Comparison of ENCODE assay signal across 19 cellular contexts in genomic region chr20:45821942-45822341, GRCh38. TPM values are rescaled to one million over a fixed set of nuclear protein-coding genes. Genes with fewer than 3 reads are reported as not detected.
DNase-seq lines count a peak whose midpoint lies in the region; ATAC-seq and TF ChIP-seq lines count a peak whose summit lies in the region.
"Had no signal": no experiment of that assay in that cellular context is flagged by ENCODE, and none has a peak within 500 bp of the region (broad histone marks: within the 10 kb centered on the region; RNA-seq: fewer than 3 reads in every experiment).

No MANE protein-coding gene starts in this region.

- ATAC-seq in mucosa of descending colon (peak; percentile 85), HG03457 (IDR thresholded peaks at IDR 0.05; ENCODE audit: unreplicated experiment) (no peak)
- ATAC-seq: Panc1, Right ventricle myocardium inferior had no signal

- 62% methylated on average over 2 of the region's 2 CpGs for WGBS in hepatocyte (ENCODE audit: low lambda C conversion rate, missing lambda C conversion rate)
- WGBS in stomach, 5 donors: 61 to 64% (median 63%) methylated on average over 2 of the region's 2 CpGs

- H3K9me3 ChIP-seq in mucosa of descending colon (no peaks in the 10 kb centered on the region), hepatocyte (ENCODE audit: low read depth) (no peaks in the 10 kb centered on the region), stomach (no peaks in the 10 kb centered on the region)
- H3K9me3 ChIP-seq: A549, Caco-2 had no signal

- H3K79me2 ChIP-seq in hepatocyte: no peaks in the 10 kb centered on the region

- no peaks in the 10 kb centered on the region for H3K36me3 ChIP-seq in mucosa of descending colon (ENCODE audit: low read depth)
- H3K36me3 ChIP-seq in hepatocyte (replicated peaks; ENCODE audit: insufficient read depth, low read depth): no peaks in the 10 kb centered on the region
- H3K36me3 ChIP-seq in stomach: no peaks in the 10 kb centered on the region

- H3K4me1 ChIP-seq in mucosa of descending colon (ENCODE audit: low read depth) (peaks cover 11% of the 10 kb centered on the region), hepatocyte (ENCODE audit: insufficient read depth) (peaks cover 4% of the 10 kb centered on the region), stomach (peaks cover 17 to 53% (median 30%) of the 10 kb centered on the region in 4 donors)

- no peak overlapping the region for H3K4me3 ChIP-seq in mucosa of descending colon
- H3K4me3 ChIP-seq in hepatocyte: no peak overlapping the region
- H3K4me3 ChIP-seq in stomach: no peak overlapping the region
- H3K4me3 ChIP-seq: A549 had no signal

- TF ChIP-seq CTCF in mucosa of descending colon (IDR thresholded peaks at IDR 0.05) (no peak), hepatocyte (IDR thresholded peaks at IDR 0.05; ENCODE audit: poor library complexity) (no peak), stomach (IDR thresholded peaks at IDR 0.05) (no peak)

- H3K4me2 ChIP-seq in hepatocyte: no peak overlapping the region
- H3K4me2 ChIP-seq: A549 had no signal

- H3K27me3 ChIP-seq in hepatocyte: no peaks in the 10 kb centered on the region
- peaks cover 0 to 37% (median 22%) of the 10 kb centered on the region in 3 donors for H3K27me3 ChIP-seq in stomach

- DNase-seq in NCI-H2196 treated with DMSO at 0.1 percent for 48 hours (lab: John Stamatoyannopoulos, UW; ENCODE audit: unreplicated experiment) (peak; percentile 9), NCI-H2196 (lab: John Stamatoyannopoulos, UW; ENCODE audit: unreplicated experiment) (no peak), DMS 273 (lab: John Stamatoyannopoulos, UW; ENCODE audit: unreplicated experiment) (peak; percentile 54), NCI-H146 (lab: John Stamatoyannopoulos, UW) (peak; percentile 25), mucosa of descending colon (peak in 1 of 3 donors; percentile 77), hepatocyte (ENCODE audit: low spot score) (no peak), stomach (no peak)
- DNase-seq: Caco-2, HCEC 1CT, MM.1S, NCI-H2081, NCI-H510A treated with DMSO at 0.1 percent for 48 hours, T-cell had no signal

- no peak overlapping the region for H2AFZ ChIP-seq in hepatocyte

- intact Hi-C loops in mucosa of descending colon (cut with DNase I, micrococcal nuclease): loop anchor here in 1 of 2 donors (10.0 kb wide), 1 partner anchor 113 kb away; the partner anchor contains the start of gene PCIF1
- intact Hi-C loops in stomach (cut with DNase I; ENCODE audit: low total_unique reads): no loop called here

- TF ChIP-seq EP300 in stomach (IDR thresholded peaks at IDR 0.05): no peak

- no peak for TF ChIP-seq POLR2A in stomach (IDR thresholded peaks at IDR 0.05)

- H4K20me1 ChIP-seq in hepatocyte (ENCODE audit: insufficient read depth, poor library complexity, severe bottlenecking): no peaks in the 10 kb centered on the region

- H3K27ac ChIP-seq in hepatocyte (no peak overlapping the region), stomach (no peak overlapping the region)
- H3K27ac ChIP-seq: A549, HL-60, SK-N-MC had no signal

- no peaks in the 10 kb centered on the region for H3K9me2 ChIP-seq in hepatocyte (replicated peaks; ENCODE audit: insufficient read depth)

RNA-seq across cellular contexts. Expression of gene TNNC2, which starts 5.2 kb away (rescaled TPM):
- total RNA-seq in mucosa of descending colon (1 to 10 TPM; 2.1 to 5.4 (median 3.1) TPM), hepatocyte (0.63 TPM in 1 of 2 replicates, not detected in the other), stomach (1 to 10 TPM in 1 of 5 donors, not detected in 4; 4.9 TPM)
- polyA plus RNA-seq in hepatocyte (0.51 and 1.8 TPM in 2 replicates), stomach (10 to 100 TPM in 1 of 3 donors, 1 to 10 TPM in 1, not detected in 1; 3.0 to 12.4 TPM)
- total RNA-seq: Caco-2, Right ventricle myocardium inferior had no signal

RNA-seq across cellular contexts. Expression of gene UBE2C, which starts 9.5 kb away (rescaled TPM):
- total RNA-seq in mucosa of descending colon (10 to 100 TPM in 1 of 3 donors, 1 to 10 TPM in 2; 4.7 to 41.1 (median 8.7) TPM), hepatocyte (21.9 and 26.7 TPM in 2 replicates), stomach (10 to 100 TPM in 4 of 5 donors, not detected in 1; 10.5 to 37.5 (median 13.4) TPM)
- polyA plus RNA-seq in hepatocyte (46.9 and 49.0 TPM in 2 replicates), stomach (10 to 100 TPM; 13.1 to 72.2 (median 39.0) TPM)

RNA-seq across cellular contexts. Expression of gene SNX21, which starts 11.7 kb away (rescaled TPM):
- 10 to 100 TPM; 13.8 to 31.5 (median 14.0) TPM for total RNA-seq in mucosa of descending colon
- 19.3 and 30.0 TPM in 2 replicates for total RNA-seq in hepatocyte
- 32.1 and 32.5 TPM in 2 replicates for polyA plus RNA-seq in hepatocyte
- total RNA-seq in stomach: 100 to 1,000 TPM in 1 of 5 donors, 10 to 100 TPM in 4; 20.4 to 120 (median 48.3) TPM
- polyA plus RNA-seq in stomach: 10 to 100 TPM; 15.2 to 23.5 (median 16.7) TPM

RNA-seq across cellular contexts. Expression of gene DNTTIP1, which starts 30.2 kb away (rescaled TPM):
- total RNA-seq in mucosa of descending colon: 10 to 100 TPM; 32.7 to 59.5 (median 36.3) TPM
- 18.8 and 25.2 TPM in 2 replicates for total RNA-seq in hepatocyte
- polyA plus RNA-seq in hepatocyte: 60.3 and 65.1 TPM in 2 replicates
- 10 to 100 TPM in 4 of 5 donors, 1 to 10 TPM in 1; 9.6 to 76.8 (median 34.1) TPM for total RNA-seq in stomach
- 10 to 100 TPM; 27.2 to 56.8 (median 43.0) TPM for polyA plus RNA-seq in stomach

RNA-seq across cellular contexts. Expression of gene WFDC3, which starts 30.3 kb away (rescaled TPM):
- total RNA-seq in mucosa of descending colon (1 to 10 TPM; 3.2 to 7.9 (median 5.1) TPM), hepatocyte (0.72 and 2.6 TPM in 2 replicates), stomach (1 to 10 TPM in 1 of 5 donors, not detected in 4; 2.8 TPM)
- polyA plus RNA-seq in hepatocyte (9.9 and 16.8 TPM in 2 replicates), stomach (10 to 100 TPM in 1 of 3 donors, 1 to 10 TPM in 2; 1.7 to 18.8 (median 9.2) TPM)
- total RNA-seq: T-cell had no signal
- polyA plus RNA-seq: A549 had no signal

Comparison
In these comparisons a context has a peak if more than half of its experiments do, and no peak if none do; other contexts are left out.
1. DNase-seq: peak in NCI-H2196 treated with DMSO at 0.1 percent for 48 hours (single experiment), DMS 273 (single experiment) and NCI-H146 (single experiment); none in NCI-H2196 (single experiment), hepatocyte (single experiment) and stomach (single experiment).